1 cellular context compared by ENCODE assay signal in the genomic region with DNA sequence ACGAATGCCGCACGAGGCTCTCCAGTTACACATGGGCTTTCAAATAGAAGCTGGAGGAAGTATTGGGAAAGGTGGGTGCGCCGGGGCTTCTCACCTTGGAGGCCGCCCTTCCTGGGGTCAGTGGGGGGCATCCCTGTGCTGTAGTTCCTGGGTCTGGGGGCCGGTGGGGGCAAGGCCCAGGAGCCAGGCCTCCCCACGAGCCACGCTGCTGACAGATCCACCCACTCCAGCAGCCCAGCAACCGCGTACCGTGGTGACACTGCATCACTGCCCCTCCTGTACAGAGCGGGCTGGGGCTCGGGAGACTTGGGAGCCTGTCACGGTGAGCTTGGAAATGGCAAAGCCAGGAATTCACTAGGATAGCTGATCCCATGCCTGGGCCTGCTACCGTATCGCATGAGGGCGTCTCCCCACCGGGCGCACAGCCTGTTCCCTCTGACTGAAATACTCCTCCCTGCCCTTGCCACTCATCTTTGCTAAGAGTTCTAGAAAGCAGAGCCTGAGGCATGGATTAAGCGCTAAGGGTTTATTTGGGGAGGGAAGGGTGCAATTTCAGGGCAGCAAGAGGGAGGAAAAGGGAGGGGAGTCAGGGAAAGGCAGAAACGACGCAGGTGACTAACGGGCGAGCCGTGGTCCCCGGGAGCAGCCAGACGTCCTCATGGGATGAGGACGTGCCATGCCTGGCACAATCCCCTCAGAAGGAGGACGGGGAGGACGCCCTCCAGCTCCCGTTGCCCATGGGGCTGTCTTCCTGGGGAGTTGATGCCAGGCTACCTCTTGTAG.
TF ChIP-seq lines count a peak whose summit lies in the region.

No MANE protein-coding gene starts in this region.

TF ChIP-seq in WTC11, 78 proteins besides CTCF, POLR2A, EP300 and RAD21 (continued from another document):
- no peak for TF ChIP-seq STAT6 (CRISPR knock-in tag; conservative IDR thresholded peaks at IDR 0.05; ENCODE audit: low read depth)
- TF ChIP-seq CBFB (CRISPR knock-in tag; IDR thresholded peaks at IDR 0.05; ENCODE audit: low read depth): no peak
- TF ChIP-seq RELA (CRISPR knock-in tag; IDR thresholded peaks at IDR 0.05; ENCODE audit: borderline replicate concordance): no peak
- TF ChIP-seq MXD4 (CRISPR knock-in tag; IDR thresholded peaks at IDR 0.05; ENCODE audit: borderline replicate concordance): no peak
- TF ChIP-seq AR (CRISPR knock-in tag; IDR thresholded peaks at IDR 0.05): no peak
- no peak for TF ChIP-seq ATF3 (CRISPR knock-in tag; conservative IDR thresholded peaks at IDR 0.05)
- no peak for TF ChIP-seq JAZF1 (CRISPR knock-in tag; IDR thresholded peaks at IDR 0.05)
- no peak for TF ChIP-seq ERG (CRISPR knock-in tag; IDR thresholded peaks at IDR 0.05)
- no peak for TF ChIP-seq KAT7 (CRISPR knock-in tag; IDR thresholded peaks at IDR 0.05; ENCODE audit: borderline replicate concordance)
- no peak for TF ChIP-seq ZNF232 (CRISPR knock-in tag; IDR thresholded peaks at IDR 0.05)
